In genomic region chr7:36128448-36129047, GRCh38 we compare ENCODE assay signal across 8 cellular contexts. TPM values are rescaled to one million over a fixed set of nuclear protein-coding genes. Genes with fewer than 3 reads are reported as not detected.
A peak's percentile ranks its signal among the peaks of the same experiment; 100 is the strongest.
DNase-seq lines count a peak whose midpoint lies in the region; ATAC-seq and TF ChIP-seq lines count a peak whose summit lies in the region.

No MANE protein-coding gene starts in this region.

- DNase-seq in ELF-1 (ENCODE audit: low read depth, low spot score) = peak; percentile 62
- peak; percentile 54 to 69 for DNase-seq in NCI-H2081 (lab: John Stamatoyannopoulos, UW)
- DNase-seq in MCF 10A (ENCODE audit: unreplicated experiment) = peak; percentile 96
- DNase-seq in kidney tubule cell (ENCODE audit: low spot score) = peak; percentile 89
- DNase-seq in suprapubic skin (ENCODE audit: low spot score in 2 of 2) = peak; percentile 88 to 93
- DNase-seq in activated CD8-positive, alpha-beta memory T cell treated with anti-CD3 and anti-CD28 coated beads for 24 hours = no peak
- DNase-seq in activated naive CD4-positive, alpha-beta T cell treated with anti-CD3 and anti-CD28 coated beads, Interleukin-2, amount 50 U/mL, for 72 hours (ENCODE audit: low spot score in 2 of 2) = no peak

- no peaks in the 10 kb centered on the region for H3K27me3 ChIP-seq in suprapubic skin

- no peak for TF ChIP-seq EP300 in suprapubic skin (IDR thresholded peaks at IDR 0.05)

- BruUV-seq in MCF 10A (replicated peaks; lab: Mats Ljungman, UMichigan) = no TSS peak

- H3K36me3 Mint-ChIP-seq in MCF 10A (ENCODE audit: insufficient read depth, unreplicated experiment) = no peaks in the 10 kb centered on the region
- peaks cover 0 to 7% of the 10 kb centered on the region in 2 donors for H3K36me3 Mint-ChIP-seq in activated naive CD4-positive, alpha-beta T cell treated with anti-CD3 and anti-CD28 coated beads, Interleukin-2, amount 50 U/mL, for 72 hours

- no peaks in the 10 kb centered on the region for H3K36me3 ChIP-seq in suprapubic skin

- POLR2A ChIA-PET in MCF 10A (lab: Yijun Ruan, JAX) = interaction anchor here (0.6 to 1.2 kb wide), 11 partner anchors 9 to 258 kb away, joined by 3 to 14 read pairs (median 3); no protein-coding TSS in a partner anchor

- intact Hi-C loops in MCF 10A (cut with micrococcal nuclease) = no loop called here

- peaks cover 23% of the 10 kb centered on the region for H3K4me1 Mint-ChIP-seq in MCF 10A (ENCODE audit: insufficient read depth, unreplicated experiment)

- peak overlapping the region; percentile 75 for H3K27ac Mint-ChIP-seq in MCF 10A (ENCODE audit: low read depth, unreplicated experiment)
- no peak overlapping the region for H3K27ac Mint-ChIP-seq in activated naive CD4-positive, alpha-beta T cell treated with anti-CD3 and anti-CD28 coated beads, Interleukin-2, amount 50 U/mL, for 72 hours

- ATAC-seq in HG02981 (IDR thresholded peaks at IDR 0.05; ENCODE audit: unreplicated experiment) = no peak
- ATAC-seq in activated naive CD4-positive, alpha-beta T cell treated with anti-CD3 and anti-CD28 coated beads, Interleukin-2, amount 50 U/mL, for 72 hours = no peak

- peak overlapping the region; percentile 10 for H3K4me3 ChIP-seq in suprapubic skin

- peak; percentile 63 for TF ChIP-seq CTCF in MCF 10A (IDR thresholded peaks at IDR 0.05; ENCODE audit: unreplicated experiment)
- TF ChIP-seq CTCF in suprapubic skin (IDR thresholded peaks at IDR 0.05) = peak; percentile 73 to 78

- peak overlapping the region; percentile 64 for H3K4me3 Mint-ChIP-seq in MCF 10A (ENCODE audit: unreplicated experiment)

- WGBS in suprapubic skin = 15% methylated on average over 10 of the region's 10 CpGs

- peaks cover 23% of the 10 kb centered on the region for H3K27me3 Mint-ChIP-seq in MCF 10A (ENCODE audit: insufficient read depth, unreplicated experiment)

- H3K27ac ChIP-seq in suprapubic skin = peak overlapping the region; percentile 88

- peaks cover 53% of the 10 kb centered on the region for H3K4me1 ChIP-seq in suprapubic skin

- CTCF ChIA-PET in MCF 10A (lab: Yijun Ruan, JAX) = interaction anchor here (0.7 to 1.2 kb wide), 15 partner anchors 9 to 161 kb away, joined by 3 to 10 read pairs (median 3); no protein-coding TSS in a partner anchor

- no peaks in the 10 kb centered on the region for H3K9me3 ChIP-seq in suprapubic skin

- no peaks in the 10 kb centered on the region for H3K9me3 Mint-ChIP-seq in MCF 10A (ENCODE audit: unreplicated experiment)
- H3K9me3 Mint-ChIP-seq in activated naive CD4-positive, alpha-beta T cell treated with anti-CD3 and anti-CD28 coated beads, Interleukin-2, amount 50 U/mL, for 72 hours = peaks cover 0 to 7% of the 10 kb centered on the region in 2 donors

- TF ChIP-seq POLR2A in suprapubic skin (IDR thresholded peaks at IDR 0.05) = no peak

RNA-seq across cellular contexts. Expression of gene EEPD1, which starts 24.5 kb away (rescaled TPM):
- total RNA-seq in MCF 10A (2022) = 0.37 and 0.70 TPM in 2 replicates
- total RNA-seq in suprapubic skin = 10 to 100 TPM; 11.7 to 18.2 (median 16.1) TPM
- 1 to 10 TPM in 1 of 2 donors, under 1 TPM in 1; 0.82 to 1.4 TPM for total RNA-seq in activated naive CD4-positive, alpha-beta T cell treated with anti-CD3 and anti-CD28 coated beads, Interleukin-2, amount 50 U/mL, for 72 hours

Comparison
In these comparisons a context has a peak if more than half of its experiments do, and no peak if none do; other contexts are left out.
1. DNase-seq: peak in ELF-1 (single experiment), NCI-H2081 (2 of 2), MCF 10A (single experiment), kidney tubule cell (single experiment) and suprapubic skin (2 of 2); none in activated CD8-positive, alpha-beta memory T cell treated with anti-CD3 and anti-CD28 coated beads for 24 hours (single experiment) and activated naive CD4-positive, alpha-beta T cell treated with anti-CD3 and anti-CD28 coated beads, Interleukin-2, amount 50 U/mL, for 72 hours (0 of 2).